14 cellular contexts compared by ENCODE assay signal in the genomic region with DNA sequence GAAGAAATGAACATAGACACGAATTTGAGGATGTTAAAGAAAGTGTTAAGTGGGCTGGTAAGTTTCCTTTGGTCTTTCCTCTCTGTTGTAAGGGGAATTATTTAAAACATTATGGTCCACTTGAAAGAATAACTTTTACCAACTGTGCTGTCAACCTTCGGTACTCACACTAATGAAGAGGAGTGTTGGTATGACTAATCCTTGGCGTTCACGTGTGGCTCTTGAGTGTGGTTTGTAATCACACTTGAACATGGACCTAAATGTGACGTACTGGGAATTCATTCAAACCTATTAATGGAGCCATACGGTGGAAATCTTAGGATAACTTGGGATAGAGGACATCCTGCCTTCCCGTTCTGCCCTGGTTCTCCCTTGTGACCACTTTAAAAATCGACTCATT.
"Had no signal": no experiment of that assay in that cellular context is flagged by ENCODE, and none has a peak within 500 bp of the region (broad histone marks: within the 10 kb centered on the region; RNA-seq: fewer than 3 reads in every experiment).

No MANE protein-coding gene starts in this region.

- H3K4me1 ChIP-seq: colonic mucosa, parathyroid adenoma had no signal

- H3K27me3 ChIP-seq: colonic mucosa, heart left ventricle had no signal

- H2AFZ ChIP-seq: parathyroid adenoma had no signal

- H3K4me3 Mint-ChIP-seq: activated CD4-positive, alpha-beta memory T cell treated with anti-CD3 and anti-CD28 coated beads, Interleukin-2, amount 10 ng/mL, durations not matched to agents 7 days and 5 days; activated naive CD4-positive, alpha-beta T cell treated with anti-CD3 and anti-CD28 coated beads, Interleukin-2, amount 50 U/mL, for 24 hours; activated T-cell treated with anti-CD3 and anti-CD28 coated beads, Interleukin-2, amount 50 U/mL, for 4 hours had no signal

- H3K4me3 ChIP-seq: adrenal gland, colonic mucosa, heart left ventricle had no signal

- H3K79me2 ChIP-seq: parathyroid adenoma had no signal

- ATAC-seq: activated T-cell treated with anti-CD3 and anti-CD28 coated beads, Interleukin-2, amount 50 U/mL, for 4 hours; heart left ventricle had no signal

- H3K27ac ChIP-seq: adrenal gland, colonic mucosa, parathyroid adenoma had no signal

- H3K9ac ChIP-seq: parathyroid adenoma had no signal

- DNase-seq: activated CD4-positive, alpha-beta memory T cell treated with anti-CD3 and anti-CD28 coated beads, Interleukin-2, amount 10 ng/mL, durations not matched to agents 7 days and 5 days; activated CD4-positive, alpha-beta T cell treated with anti-CD3 and anti-CD28 coated beads for 4 hours; activated effector memory CD4-positive, alpha-beta T cell treated with anti-CD3 and anti-CD28 coated beads, Interleukin-2, amount 50 U/mL, for 16 hours; activated T-cell treated with anti-CD3 and anti-CD28 coated beads, Interleukin-2, amount 50 U/mL, for 4 hours; caudate nucleus; colonic mucosa; heart left ventricle; left cardiac atrium; midbrain; stimulated activated CD4-positive, alpha-beta T cell treated with anti-CD3 and anti-CD28 coated beads, Interleukin-2, amount 100 ng/mL, for 24 hours had no signal

- H3K9me3 Mint-ChIP-seq: activated naive CD4-positive, alpha-beta T cell treated with anti-CD3 and anti-CD28 coated beads, Interleukin-2, amount 50 U/mL, for 24 hours; activated T-cell treated with anti-CD3 and anti-CD28 coated beads, Interleukin-2, amount 50 U/mL, for 4 hours had no signal

- FAIRE-seq: frontal cortex had no signal

- H3K36me3 ChIP-seq: adrenal gland, colonic mucosa had no signal

- H3K9me3 ChIP-seq: adrenal gland, colonic mucosa, heart left ventricle had no signal

- H3K4me1 Mint-ChIP-seq: activated naive CD4-positive, alpha-beta T cell treated with anti-CD3 and anti-CD28 coated beads, Interleukin-2, amount 50 U/mL, for 24 hours had no signal

- H3K36me3 Mint-ChIP-seq: activated naive CD4-positive, alpha-beta T cell treated with anti-CD3 and anti-CD28 coated beads, Interleukin-2, amount 50 U/mL, for 24 hours had no signal

- H3K27ac Mint-ChIP-seq: activated CD4-positive, alpha-beta memory T cell treated with anti-CD3 and anti-CD28 coated beads, Interleukin-2, amount 10 ng/mL, durations not matched to agents 7 days and 5 days; activated naive CD4-positive, alpha-beta T cell treated with anti-CD3 and anti-CD28 coated beads, Interleukin-2, amount 50 U/mL, for 24 hours had no signal

- H3K27me3 Mint-ChIP-seq: activated CD4-positive, alpha-beta memory T cell treated with anti-CD3 and anti-CD28 coated beads, Interleukin-2, amount 10 ng/mL, durations not matched to agents 7 days and 5 days had no signal
